In the genomic region with DNA sequence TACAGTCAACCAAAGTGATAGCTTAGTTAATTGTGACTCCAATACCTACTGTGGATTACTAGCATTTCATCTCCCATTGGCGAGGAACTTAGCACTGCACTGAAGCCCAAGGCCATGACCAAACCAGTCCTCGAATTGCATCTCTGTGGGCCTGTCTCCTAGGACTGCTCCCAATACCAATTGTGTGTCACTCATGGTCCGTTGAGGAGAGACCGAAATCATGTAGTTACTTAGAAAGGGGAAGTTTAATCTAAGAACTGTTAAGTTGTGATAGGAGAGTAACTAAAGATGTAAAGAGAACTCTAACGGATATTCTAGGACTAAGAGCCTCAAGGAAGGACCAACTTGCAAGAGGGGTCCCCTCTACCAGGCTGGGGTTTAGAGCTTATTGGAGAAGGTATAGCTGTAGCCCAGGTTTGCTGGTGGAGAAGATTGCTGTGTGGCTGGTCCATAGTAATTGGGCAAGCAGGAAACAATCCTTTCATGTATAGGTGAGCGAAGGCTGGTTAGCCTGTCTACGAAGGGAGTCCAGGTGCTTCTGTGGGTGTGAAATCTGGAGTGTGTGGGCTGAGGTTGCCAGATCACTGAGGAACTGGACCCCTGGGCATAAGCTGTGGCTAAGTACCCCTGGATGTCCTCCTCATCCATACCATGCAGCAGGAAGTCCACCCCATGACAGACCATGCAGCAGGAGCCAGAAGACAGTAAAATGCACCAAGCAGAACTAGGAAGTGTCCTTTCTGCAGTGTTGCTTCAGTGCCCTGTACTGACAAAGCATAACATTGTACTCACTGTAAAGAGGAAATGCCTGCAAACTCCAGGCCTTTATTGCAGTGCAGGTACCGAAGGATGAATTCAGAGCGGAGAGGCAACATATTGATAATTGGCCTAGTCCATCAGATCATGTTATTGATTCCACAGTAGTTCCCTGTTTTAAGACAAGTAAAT, we compare ENCODE assay signal across 11 cellular contexts. TPM values are rescaled to one million over a fixed set of nuclear protein-coding genes. Genes with fewer than 3 reads are reported as not detected.
DNase-seq lines count a peak whose midpoint lies in the region; ATAC-seq and TF ChIP-seq lines count a peak whose summit lies in the region.
"Had no signal": no experiment of that assay in that cellular context is flagged by ENCODE, and none has a peak within 500 bp of the region (broad histone marks: within the 10 kb centered on the region; RNA-seq: fewer than 3 reads in every experiment).

No MANE protein-coding gene starts in this region.

- H3K79me2 ChIP-seq in MM.1S (ENCODE audit: low read length), result peaks cover 10% of the 10 kb centered on the region

- no peaks in the 10 kb centered on the region; the same call in 1 of the 2 replicates for H3K36me3 ChIP-seq in MM.1S (replicated peaks; ENCODE audit: insufficient read depth, low read length)

- H3K4me3 Mint-ChIP-seq in activated naive CD8-positive, alpha-beta T cell treated with anti-CD3 and anti-CD28 coated beads for 36 hours, result no peak overlapping the region
- peak overlapping the region; percentile 49 for H3K4me3 Mint-ChIP-seq in natural killer cell

- H3K9me3 Mint-ChIP-seq in activated naive CD8-positive, alpha-beta T cell treated with anti-CD3 and anti-CD28 coated beads for 36 hours, result no peaks in the 10 kb centered on the region
- H3K9me3 Mint-ChIP-seq in natural killer cell, result no peaks in the 10 kb centered on the region

- intact Hi-C loops in natural killer cell (cut with micrococcal nuclease), result no loop called here

- H2AFZ ChIP-seq in MM.1S (ENCODE audit: low read length), result no peak overlapping the region

- no peaks in the 10 kb centered on the region for H3F3A ChIP-seq in MM.1S (ENCODE audit: insufficient read depth, low read length)

- no peak overlapping the region for H3K4me2 ChIP-seq in MM.1S (ENCODE audit: low read depth, low read length)

- no peak overlapping the region for H3K4me3 ChIP-seq in MM.1S (ENCODE audit: low read length)
- H3K4me3 ChIP-seq: esophagus muscularis mucosa had no signal

- H3K9ac ChIP-seq in MM.1S (ENCODE audit: low read length), result no peak overlapping the region

- no peaks in the 10 kb centered on the region for H3K27me3 ChIP-seq in MM.1S (replicated peaks; ENCODE audit: insufficient read depth, low read length)
- H3K27me3 ChIP-seq: esophagus muscularis mucosa had no signal

- H3K4me1 Mint-ChIP-seq in activated naive CD8-positive, alpha-beta T cell treated with anti-CD3 and anti-CD28 coated beads for 36 hours, result peaks cover 36% of the 10 kb centered on the region
- peaks cover 54 to 55% of the 10 kb centered on the region in 2 donors for H3K4me1 Mint-ChIP-seq in natural killer cell

- H3K9me3 ChIP-seq in MM.1S (replicated peaks; ENCODE audit: insufficient read depth, low read length), result no peaks in the 10 kb centered on the region

- H3K27me3 Mint-ChIP-seq in activated naive CD8-positive, alpha-beta T cell treated with anti-CD3 and anti-CD28 coated beads for 36 hours, result no peaks in the 10 kb centered on the region
- no peaks in the 10 kb centered on the region for H3K27me3 Mint-ChIP-seq in natural killer cell (ENCODE audit: low read depth in 2 of 2)

- H3K27ac ChIP-seq in MM.1S (ENCODE audit: low read length), result no peak overlapping the region
- H3K27ac ChIP-seq: esophagus muscularis mucosa had no signal

- DNase-seq in MM.1S (peak; percentile 5), natural killer cell (no peak), SHP77 (lab: John Stamatoyannopoulos, UW) (no peak), A172 (ENCODE audit: low spot score) (no peak)
- no peak for DNase-seq in activated naive CD8-positive, alpha-beta T cell treated with anti-CD3 and anti-CD28 coated beads for 36 hours
- no peak for DNase-seq in stimulated activated CD4-positive, alpha-beta T cell treated with anti-CD3 and anti-CD28 coated beads, Interleukin-4, amount 100 ng/mL, for 24 hours
- DNase-seq: NCI-H2081; stimulated activated CD4-positive, alpha-beta T cell treated with anti-CD3 and anti-CD28 coated beads, Interleukin-15, amount 100 ng/mL, for 24 hours had no signal

- no peaks in the 10 kb centered on the region for H4K20me1 ChIP-seq in MM.1S (ENCODE audit: insufficient read depth, low read length)

- ATAC-seq in GM19351 (IDR thresholded peaks at IDR 0.05; ENCODE audit: unreplicated experiment), result peak; percentile 51
- peak in 2 of 3 donors; percentile 38 to 61 for ATAC-seq in natural killer cell
- no peak for ATAC-seq in GM21737 (IDR thresholded peaks at IDR 0.05; ENCODE audit: unreplicated experiment)

- peak overlapping the region; percentile 34 for H3K27ac Mint-ChIP-seq in activated naive CD8-positive, alpha-beta T cell treated with anti-CD3 and anti-CD28 coated beads for 36 hours
- peak overlapping the region; percentile 66 to 80 for H3K27ac Mint-ChIP-seq in natural killer cell

- no peaks in the 10 kb centered on the region for H3K9me2 ChIP-seq in MM.1S (replicated peaks; ENCODE audit: insufficient read depth, low read length)

- no peaks in the 10 kb centered on the region for H3K4me1 ChIP-seq in MM.1S (ENCODE audit: low read length)

- no peak for TF ChIP-seq CTCF in MM.1S (IDR thresholded peaks at IDR 0.05; ENCODE audit: low read length)
- no peak for TF ChIP-seq CTCF in natural killer cell (IDR thresholded peaks at IDR 0.05)

- peaks cover 35% of the 10 kb centered on the region for H3K36me3 Mint-ChIP-seq in activated naive CD8-positive, alpha-beta T cell treated with anti-CD3 and anti-CD28 coated beads for 36 hours
- no peaks in the 10 kb centered on the region for H3K36me3 Mint-ChIP-seq in natural killer cell

RNA-seq across cellular contexts. Expression of gene DNAJC3, which starts 30.8 kb away (rescaled TPM):
- 10 to 100 TPM; 19.1 to 19.6 TPM for total RNA-seq in activated naive CD8-positive, alpha-beta T cell treated with anti-CD3 and anti-CD28 coated beads for 36 hours
- total RNA-seq in natural killer cell, result 10 to 100 TPM; 26.5 to 38.1 (median 29.0) TPM
- total RNA-seq in A172 (2014; rRNA removed; shearing (Covaris generic)), result 35.9 and 39.0 TPM in 2 replicates
